In genomic region chr20:62236997-62237771, GRCh38 we compare ENCODE assay signal across 1 cellular context.
TF ChIP-seq lines count a peak whose summit lies in the region.

No MANE protein-coding gene starts in this region.

TF ChIP-seq in K562, 482 proteins besides CTCF, POLR2A, EP300 and RAD21:
- TF ChIP-seq NR0B1 (IDR thresholded peaks at IDR 0.05; ENCODE audit: partially characterized antibody) (no peak), THAP7 (CRISPR knock-in tag; IDR thresholded peaks at IDR 0.05) (no peak), MED1 (CRISPR knock-in tag; IDR thresholded peaks at IDR 0.05; ENCODE audit: borderline replicate concordance) (no peak), ZNF143 (CRISPR knock-in tag; IDR thresholded peaks at IDR 0.05) (no peak), HSF4 (CRISPR knock-in tag; IDR thresholded peaks at IDR 0.05; ENCODE audit: borderline replicate concordance) (no peak), SNAPC5 (CRISPR knock-in tag; IDR thresholded peaks at IDR 0.05) (no peak), ZNF609 (CRISPR knock-in tag; IDR thresholded peaks at IDR 0.05; ENCODE audit: borderline replicate concordance) (no peak), USF2 (CRISPR knock-in tag; IDR thresholded peaks at IDR 0.05) (peak; percentile 25; the same call in 1 of the 2 replicates), MTA3 (IDR thresholded peaks at IDR 0.05; ENCODE audit: borderline replicate concordance) (no peak), ZBTB33 (CRISPR knock-in tag; IDR thresholded peaks at IDR 0.05) (peak; percentile 77; the same call in 1 of the 2 replicates), SMARCE1 (IDR thresholded peaks at IDR 0.05) (no peak), SAFB (IDR thresholded peaks at IDR 0.05; ENCODE audit: borderline replicate concordance, low read depth, low read length) (no peak), ZNF707 (CRISPR knock-in tag; conservative IDR thresholded peaks at IDR 0.05) (0 out of 2 replicates have a peak, but pooled peaks have one; percentile 9), CLOCK (CRISPR knock-in tag; IDR thresholded peaks at IDR 0.05; ENCODE audit: borderline replicate concordance) (no peak), CBX2 (IDR thresholded peaks at IDR 0.05; ENCODE audit: insufficient read depth, low read length, poor library complexity, severe bottlenecking) (no peak), ZFX (CRISPR knock-in tag; IDR thresholded peaks at IDR 0.05) (peak; percentile 26; the same call in 1 of the 2 replicates), ZNF280B (CRISPR knock-in tag; IDR thresholded peaks at IDR 0.05) (no peak), CTCFL (IDR thresholded peaks at IDR 0.05; ENCODE audit: borderline replicate concordance, insufficient read depth, low read depth, low read length, poor library complexity, severe bottlenecking) (no peak), MITF (IDR thresholded peaks at IDR 0.05) (no peak), ZNF431 (CRISPR knock-in tag; IDR thresholded peaks at IDR 0.05) (no peak), NR2C2 (CRISPR knock-in tag; IDR thresholded peaks at IDR 0.05) (0 out of 2 replicates have a peak, but pooled peaks have one; percentile 58), NR2C2 (tag; IDR thresholded peaks at IDR 0.05) (no peak), SNRNP70 (optimal IDR thresholded peaks at IDR 0.05; ENCODE audit: low read depth, low read length) (no peak), ZNF134 (CRISPR knock-in tag; conservative IDR thresholded peaks at IDR 0.05) (no peak), TEAD2 (tag; IDR thresholded peaks at IDR 0.05) (no peak), HDAC2 (IDR thresholded peaks at IDR 0.05) (no peak), NCOA6 (IDR thresholded peaks at IDR 0.05) (no peak), NFIX (CRISPR knock-in tag; IDR thresholded peaks at IDR 0.05; ENCODE audit: low read depth) (no peak), SAP30 (IDR thresholded peaks at IDR 0.05; ENCODE audit: borderline replicate concordance, insufficient read depth, low read depth, low read length, poor library complexity, severe bottlenecking) (no peak), SLC30A9 (CRISPR knock-in tag; IDR thresholded peaks at IDR 0.05) (no peak), ATF4 (CRISPR knock-in tag; IDR thresholded peaks at IDR 0.05) (no peak)
